ENCODE assay signal across 19 cellular contexts in genomic region chr13:28794370-28794769, GRCh38. TPM values are rescaled to one million over a fixed set of nuclear protein-coding genes. Genes with fewer than 3 reads are reported as not detected.
DNase-seq lines count a peak whose midpoint lies in the region; ATAC-seq, FAIRE-seq and TF ChIP-seq lines count a peak whose summit lies in the region.
"Had no signal": no experiment of that assay in that cellular context is flagged by ENCODE, and none has a peak within 500 bp of the region (broad histone marks: within the 10 kb centered on the region; RNA-seq: fewer than 3 reads in every experiment).

No MANE protein-coding gene starts in this region.

- BruUV-seq in HepG2 (replicated peaks; lab: Mats Ljungman, UMichigan) = no TSS peak

- 2% methylated on average over 6 of the region's 6 CpGs for WGBS in HepG2 (ENCODE audit: low lambda C conversion rate)

- H3K4me2 ChIP-seq in HepG2 (ENCODE audit: low read depth, low read length) = peak overlapping the region; percentile 28; the same call in 1 of the 2 replicates

- no peaks in the 10 kb centered on the region for H3K79me2 ChIP-seq in HepG2 (ENCODE audit: insufficient read depth, low read length)

- TF ChIP-seq POLR2A in HepG2 (IDR thresholded peaks at IDR 0.05; ENCODE audit: insufficient read depth in 1 of 2, low read depth in 2 of 2, low read length in 2 of 2) = no peak

- ATAC-seq in HepG2 = peak; percentile 64
- ATAC-seq: Panc1 had no signal

- no peak for TF ChIP-seq CTCF in HepG2 (CRISPR knock-in tag; IDR thresholded peaks at IDR 0.05)

- intact Hi-C loops in HepG2 (cut with micrococcal nuclease; ENCODE audit: unreplicated experiment) = no loop called here

- TF ChIP-seq EP300 in HepG2 (IDR thresholded peaks at IDR 0.05; ENCODE audit: low read depth in 2 of 2, low read length in 2 of 2) (no peak), HepG2 (CRISPR knock-in tag; IDR thresholded peaks at IDR 0.05; ENCODE audit: borderline replicate concordance) (no peak)

- DNase-seq in NCI-H2107 treated with DMSO at 0.1 percent for 48 hours (lab: John Stamatoyannopoulos, UW; ENCODE audit: unreplicated experiment) = peak; percentile 7
- DNase-seq in NCI-H2107 (lab: John Stamatoyannopoulos, UW) = no peak
- peak; percentile 81 for DNase-seq in NCI-H748 (lab: John Stamatoyannopoulos, UW; ENCODE audit: unreplicated experiment)
- DNase-seq in HepG2 (ENCODE audit: low spot score) = peak; percentile 12
- DNase-seq in superior temporal gyrus (ENCODE audit: extremely low spot score) = peak; percentile 13
- DNase-seq in hippocampal formation (lab: John Stamatoyannopoulos, UW) = no peak
- DNase-seq in stimulated activated CD4-positive, alpha-beta T cell treated with anti-CD3 and anti-CD28 coated beads, Interleukin-4, amount 100 ng/mL, for 1 hour = no peak
- no peak for DNase-seq in DMS114 treated with DMSO at 0.1 percent for 48 hours (lab: John Stamatoyannopoulos, UW; ENCODE audit: unreplicated experiment)
- DNase-seq: 8988T, GDM1, H9, KBM-7, MV-4-11, NCI-H1417 treated with DMSO at 0.1 percent for 48 hours, NCI-H187 treated with DMSO at 0.1 percent for 48 hours, NCI-H510A had no signal

- H3K27ac ChIP-seq in HepG2 (ENCODE audit: extremely low read length, insufficient read depth, low read length) = no peak overlapping the region
- H3K27ac ChIP-seq: SJSA1 had no signal

- H4K20me1 ChIP-seq in HepG2 (ENCODE audit: insufficient read depth, low read length) = no peaks in the 10 kb centered on the region

- no peak overlapping the region for H3K4me3 ChIP-seq in HepG2 (replicated peaks in 1 of 3; ENCODE audit: insufficient read depth in 1 of 3, low read depth in 2 of 3, low read length in 3 of 3)
- H3K4me3 ChIP-seq: SJSA1 had no signal

- TF ChIP-seq RAD21 in HepG2 (CRISPR knock-in tag; IDR thresholded peaks at IDR 0.05) = no peak

- no peak overlapping the region for H2AFZ ChIP-seq in HepG2 (ENCODE audit: low read length)

- POLR2A ChIA-PET in HepG2 (lab: Yijun Ruan, JAX) = no interaction called here

- peaks cover 0 to 1% of the 10 kb centered on the region in 2 experiments; a peak in 2 of 5 replicates for H3K27me3 ChIP-seq in HepG2 (ENCODE audit: control insufficient read depth in 1 of 2, insufficient read depth in 2 of 2, low read length in 2 of 2)
- H3K27me3 ChIP-seq: SJSA1 had no signal

- no peaks in the 10 kb centered on the region for H3K9me3 ChIP-seq in HepG2 (ENCODE audit: low read length)
- H3K9me3 ChIP-seq: SJSA1 had no signal

- H3K36me3 ChIP-seq in HepG2 (replicated peaks in 1 of 2; ENCODE audit: control insufficient read depth in 1 of 2, insufficient read depth in 2 of 2, low read length in 2 of 2) = no peaks in the 10 kb centered on the region
- H3K36me3 ChIP-seq: SJSA1 had no signal

- CTCF ChIA-PET in HepG2 (lab: Yijun Ruan, JAX; ENCODE audit: low intra/inter-chr PET ratio, low total read pairs) = no interaction called here

- FAIRE-seq in HepG2 (lab: Jason Lieb, UNC) = no peak

- peaks cover 11% of the 10 kb centered on the region; the same call in 1 of the 2 replicates for H3K4me1 ChIP-seq in HepG2 (ENCODE audit: insufficient read depth, low read length)

- in situ Hi-C loops in HepG2 (cut with HindIII; ENCODE audit: extremely low pct_ligation_motif_present, low pct_unique_long_range_greater_than_20kb) = loop anchor here (10.0 kb wide), 1 partner anchor 470 kb away; no protein-coding TSS in a partner anchor

- no peak overlapping the region for H3K9ac ChIP-seq in HepG2 (ENCODE audit: insufficient read depth, low read depth, low read length)

TF ChIP-seq in HepG2, 621 proteins besides CTCF, POLR2A, EP300 and RAD21:
- TF ChIP-seq FOXK1 (CRISPR knock-in tag; IDR thresholded peaks at IDR 0.05; ENCODE audit: borderline replicate concordance, low read depth) (no peak), HNF4A (CRISPR knock-in tag; IDR thresholded peaks at IDR 0.05) (peak; percentile 34; the same call in 1 of the 2 replicates), BCL3 (CRISPR knock-in tag; IDR thresholded peaks at IDR 0.05) (no peak), ZIK1 (CRISPR knock-in tag; IDR thresholded peaks at IDR 0.05; ENCODE audit: borderline replicate concordance, low read depth) (no peak), ZBTB49 (CRISPR knock-in tag; IDR thresholded peaks at IDR 0.05; ENCODE audit: borderline replicate concordance) (no peak), CEBPB (IDR thresholded peaks at IDR 0.05; ENCODE audit: borderline replicate concordance, low read depth, low read length) (peak; percentile 61), CEBPG (CRISPR knock-in tag; IDR thresholded peaks at IDR 0.05) (peak; percentile 48; the same call in 1 of the 2 replicates), REL (CRISPR knock-in tag; conservative IDR thresholded peaks at IDR 0.05) (no peak), RFX1 (IDR thresholded peaks at IDR 0.05) (no peak), ATF4 (CRISPR knock-in tag; IDR thresholded peaks at IDR 0.05) (peak in 1 of 2 experiments; percentile 57; a peak in 1 of 4 replicates), ZNF136 (CRISPR knock-in tag; IDR thresholded peaks at IDR 0.05; ENCODE audit: low read depth) (no peak)
TF ChIP-seq in HepG2: peak in this region for 4.

RNA-seq across cellular contexts. Expression of gene MTUS2, which starts 25.8 kb away (rescaled TPM):
- total RNA-seq in HepG2 (2016; rRNA removed; fragmentation: Illumina TruSeq; extraction: Trizol) = not detected in 2 replicates
- not detected in 2 replicates for total RNA-seq in HepG2 (2016; cell fraction: cytosol; rRNA removed; fragmentation: Illumina TruSeq; extraction: Trizol; ENCODE audit: low read depth)
- not detected in 2 replicates for total RNA-seq in HepG2 (2016; cell fraction: insoluble cytoplasmic fraction; rRNA removed; fragmentation: Illumina TruSeq; extraction: Trizol)
- total RNA-seq in HepG2 (2016; cell fraction: membrane; rRNA removed; fragmentation: Illumina TruSeq; extraction: Trizol) = not detected in 2 replicates
- not detected in 2 replicates for total RNA-seq in HepG2 (2016; cell fraction: nucleus; rRNA removed; fragmentation: Illumina TruSeq; extraction: Trizol)
- not detected in 2 replicates for polyA plus RNA-seq in HepG2 (2011; rRNA removed)
- not detected in 2 replicates for polyA plus RNA-seq in HepG2 (2011; cell fraction: cytosol; rRNA removed)
- not detected in 2 replicates for polyA plus RNA-seq in HepG2 (2011; cell fraction: nucleus; rRNA removed)
- not detected in 2 replicates for polyA plus RNA-seq in HepG2 (2012)
- polyA plus RNA-seq in HepG2 (2016; cell fraction: cytosol; fragmentation: Illumina TruSeq; extraction: Trizol; ENCODE audit: low read depth) = not detected in 2 replicates
- polyA plus RNA-seq in HepG2 (2016; cell fraction: insoluble cytoplasmic fraction; fragmentation: Illumina TruSeq; extraction: Trizol; ENCODE audit: low read depth) = not detected in 2 replicates
- not detected in 2 replicates for polyA plus RNA-seq in HepG2 (2016; cell fraction: membrane; fragmentation: Illumina TruSeq; extraction: Trizol; ENCODE audit: low read depth)
- not detected in 2 replicates for polyA plus RNA-seq in HepG2 (2016; cell fraction: nucleus; fragmentation: Illumina TruSeq; extraction: Trizol; ENCODE audit: insufficient read depth, low read depth)
- polyA minus RNA-seq in HepG2 (2011; rRNA and poly(A)+ RNA removed; ENCODE audit: low replicate concordance) = 9.8 TPM in 1 of 2 replicates, not detected in the other
- not detected in 2 replicates for polyA minus RNA-seq in HepG2 (2011; cell fraction: cytosol; rRNA and poly(A)+ RNA removed)
- polyA minus RNA-seq in HepG2 (2011; cell fraction: nucleus; rRNA and poly(A)+ RNA removed) = not detected in 2 replicates
- total RNA-seq: SJSA1 had no signal
- polyA plus RNA-seq: CD14-positive monocyte had no signal

Comparison
In these comparisons a context has a peak if more than half of its experiments do, and no peak if none do; other contexts are left out.
1. DNase-seq: peak in NCI-H2107 treated with DMSO at 0.1 percent for 48 hours (single experiment), NCI-H748 (single experiment), HepG2 (single experiment) and superior temporal gyrus (single experiment); none in NCI-H2107 (single experiment), hippocampal formation (0 of 2), stimulated activated CD4-positive, alpha-beta T cell treated with anti-CD3 and anti-CD28 coated beads, Interleukin-4, amount 100 ng/mL, for 1 hour (single experiment) and DMS114 treated with DMSO at 0.1 percent for 48 hours (single experiment).